Comparison of ENCODE assay signal across 1 cellular context in the genomic region with DNA sequence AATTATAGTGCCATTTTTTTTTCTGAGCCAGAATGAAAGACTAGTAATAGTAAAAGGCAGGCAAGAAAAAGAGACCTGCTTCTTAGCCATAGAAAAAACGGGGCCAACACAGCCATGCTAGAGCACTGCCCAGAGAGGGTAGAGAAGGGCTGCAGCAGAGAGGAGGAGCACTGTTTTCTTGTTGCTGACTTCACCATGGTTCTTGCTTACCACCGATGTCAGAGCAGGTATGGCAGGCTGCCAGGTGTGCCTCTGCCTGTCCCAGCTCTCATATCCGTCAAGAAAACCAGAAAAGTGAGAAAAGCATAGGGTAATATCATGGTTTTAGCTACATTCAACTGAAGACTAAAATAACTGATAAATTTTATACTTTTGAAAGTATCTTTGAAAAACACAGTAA.
TF ChIP-seq lines count a peak whose summit lies in the region.

No MANE protein-coding gene starts in this region.

TF ChIP-seq in WTC11, 78 proteins besides CTCF, POLR2A, EP300 and RAD21 (continued from another document):
- TF ChIP-seq, protein P1, sequence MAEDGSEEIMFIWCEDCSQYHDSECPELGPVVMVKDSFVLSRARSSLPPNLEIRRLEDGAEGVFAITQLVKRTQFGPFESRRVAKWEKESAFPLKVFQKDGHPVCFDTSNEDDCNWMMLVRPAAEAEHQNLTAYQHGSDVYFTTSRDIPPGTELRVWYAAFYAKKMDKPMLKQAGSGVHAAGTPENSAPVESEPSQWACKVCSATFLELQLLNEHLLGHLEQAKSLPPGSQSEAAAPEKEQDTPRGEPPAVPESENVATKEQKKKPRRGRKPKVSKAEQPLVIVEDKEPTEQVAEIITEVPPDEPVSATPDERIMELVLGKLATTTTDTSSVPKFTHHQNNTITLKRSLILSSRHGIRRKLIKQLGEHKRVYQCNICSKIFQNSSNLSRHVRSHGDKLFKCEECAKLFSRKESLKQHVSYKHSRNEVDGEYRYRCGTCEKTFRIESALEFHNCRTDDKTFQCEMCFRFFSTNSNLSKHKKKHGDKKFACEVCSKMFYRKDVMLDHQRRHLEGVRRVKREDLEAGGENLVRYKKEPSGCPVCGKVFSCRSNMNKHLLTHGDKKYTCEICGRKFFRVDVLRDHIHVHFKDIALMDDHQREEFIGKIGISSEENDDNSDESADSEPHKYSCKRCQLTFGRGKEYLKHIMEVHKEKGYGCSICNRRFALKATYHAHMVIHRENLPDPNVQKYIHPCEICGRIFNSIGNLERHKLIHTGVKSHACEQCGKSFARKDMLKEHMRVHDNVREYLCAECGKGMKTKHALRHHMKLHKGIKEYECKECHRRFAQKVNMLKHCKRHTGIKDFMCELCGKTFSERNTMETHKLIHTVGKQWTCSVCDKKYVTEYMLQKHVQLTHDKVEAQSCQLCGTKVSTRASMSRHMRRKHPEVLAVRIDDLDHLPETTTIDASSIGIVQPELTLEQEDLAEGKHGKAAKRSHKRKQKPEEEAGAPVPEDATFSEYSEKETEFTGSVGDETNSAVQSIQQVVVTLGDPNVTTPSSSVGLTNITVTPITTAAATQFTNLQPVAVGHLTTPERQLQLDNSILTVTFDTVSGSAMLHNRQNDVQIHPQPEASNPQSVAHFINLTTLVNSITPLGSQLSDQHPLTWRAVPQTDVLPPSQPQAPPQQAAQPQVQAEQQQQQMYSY (CRISPR knock-in tag; IDR thresholded peaks at IDR 0.05), result no peak
- no peak for TF ChIP-seq SMAD4 (CRISPR knock-in tag; IDR thresholded peaks at IDR 0.05)
- TF ChIP-seq, protein P2, sequence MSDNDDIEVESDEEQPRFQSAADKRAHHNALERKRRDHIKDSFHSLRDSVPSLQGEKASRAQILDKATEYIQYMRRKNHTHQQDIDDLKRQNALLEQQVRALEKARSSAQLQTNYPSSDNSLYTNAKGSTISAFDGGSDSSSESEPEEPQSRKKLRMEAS (CRISPR knock-in tag; IDR thresholded peaks at IDR 0.05), result no peak
- TF ChIP-seq, protein P3, sequence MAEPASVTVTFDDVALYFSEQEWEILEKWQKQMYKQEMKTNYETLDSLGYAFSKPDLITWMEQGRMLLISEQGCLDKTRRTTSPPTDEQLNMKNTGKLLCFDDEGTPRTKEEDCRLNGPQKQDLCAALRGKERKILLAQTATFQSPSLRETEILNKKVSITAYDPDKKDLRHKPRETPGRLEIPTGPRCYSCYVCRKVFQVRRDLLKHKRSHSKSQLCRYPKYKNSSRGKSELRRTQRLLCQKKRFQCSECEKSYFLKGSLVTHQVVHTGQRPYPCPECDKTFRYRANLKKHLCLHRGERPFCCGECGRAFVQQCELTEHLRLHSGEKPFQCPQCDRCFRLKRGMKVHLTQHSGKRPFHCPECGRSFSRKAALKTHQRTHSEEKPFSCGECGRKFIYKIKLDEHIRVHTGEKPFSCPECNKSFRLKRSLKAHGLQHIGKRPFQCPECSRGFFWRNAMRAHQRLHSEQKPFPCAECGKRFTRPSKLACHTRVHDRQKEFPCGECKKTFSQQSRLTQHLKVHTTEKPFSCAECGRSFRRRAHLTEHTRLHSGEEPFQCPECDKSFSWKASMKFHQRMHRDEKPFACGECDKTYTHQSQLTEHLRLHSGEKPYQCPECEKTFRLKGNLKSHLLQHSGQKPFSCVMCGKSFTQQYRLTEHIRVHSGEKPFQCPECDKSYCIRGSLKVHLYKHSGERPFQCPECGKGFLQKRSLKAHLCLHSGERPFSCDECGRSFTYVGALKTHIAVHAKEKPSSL (CRISPR knock-in tag; conservative IDR thresholded peaks at IDR 0.05), result no peak
- no peak for TF ChIP-seq CREB1 (CRISPR knock-in tag; IDR thresholded peaks at IDR 0.05)
- no peak for TF ChIP-seq ZNF121 (CRISPR knock-in tag; IDR thresholded peaks at IDR 0.05)
- TF ChIP-seq IRF2 (CRISPR knock-in tag; IDR thresholded peaks at IDR 0.05; ENCODE audit: borderline replicate concordance, low read depth), result no peak
- TF ChIP-seq GABPB1 (CRISPR knock-in tag; IDR thresholded peaks at IDR 0.05), result no peak
- TF ChIP-seq, protein P4, sequence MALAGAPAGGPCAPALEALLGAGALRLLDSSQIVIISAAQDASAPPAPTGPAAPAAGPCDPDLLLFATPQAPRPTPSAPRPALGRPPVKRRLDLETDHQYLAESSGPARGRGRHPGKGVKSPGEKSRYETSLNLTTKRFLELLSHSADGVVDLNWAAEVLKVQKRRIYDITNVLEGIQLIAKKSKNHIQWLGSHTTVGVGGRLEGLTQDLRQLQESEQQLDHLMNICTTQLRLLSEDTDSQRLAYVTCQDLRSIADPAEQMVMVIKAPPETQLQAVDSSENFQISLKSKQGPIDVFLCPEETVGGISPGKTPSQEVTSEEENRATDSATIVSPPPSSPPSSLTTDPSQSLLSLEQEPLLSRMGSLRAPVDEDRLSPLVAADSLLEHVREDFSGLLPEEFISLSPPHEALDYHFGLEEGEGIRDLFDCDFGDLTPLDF (CRISPR knock-in tag; IDR thresholded peaks at IDR 0.05), result no peak
